Comparison of ENCODE assay signal across 8 cellular contexts in the genomic region with DNA sequence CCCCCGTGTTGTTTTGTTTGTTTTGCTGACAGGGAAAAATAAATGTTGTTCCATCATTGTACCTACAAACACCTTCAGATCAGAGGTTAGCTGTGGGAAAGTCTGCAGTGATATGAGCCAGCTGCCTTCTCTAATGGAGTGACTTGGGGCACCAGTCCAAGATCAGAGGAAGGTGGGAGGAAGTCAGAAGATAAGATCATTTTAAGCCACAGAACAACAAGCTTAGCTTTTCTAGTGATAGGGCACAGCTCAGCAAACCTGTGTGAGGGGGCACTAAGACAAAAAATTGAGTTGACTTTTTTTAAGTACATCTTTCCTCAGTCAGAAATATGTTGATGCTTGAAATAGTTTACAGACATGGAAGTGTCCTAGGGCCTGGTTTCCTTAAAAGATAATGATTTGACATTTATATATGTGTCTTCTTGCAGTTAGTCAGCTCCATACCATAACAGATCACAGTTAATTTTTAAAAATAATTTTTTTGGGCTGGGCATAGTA.
A peak's percentile ranks its signal among the peaks of the same experiment; 100 is the strongest.
DNase-seq lines count a peak whose midpoint lies in the region; ATAC-seq and TF ChIP-seq lines count a peak whose summit lies in the region.

No MANE protein-coding gene starts in this region.

- H3K27ac Mint-ChIP-seq in activated CD8-positive, alpha-beta T cell treated with anti-CD3 and anti-CD28 coated beads for 36 hours: peak overlapping the region; percentile 92

- peak overlapping the region; percentile 6 for H3K4me2 ChIP-seq in fibroblast of lung (ENCODE audit: extremely low read depth, insufficient read depth, low read length)

- no peak overlapping the region for H3K4me3 ChIP-seq in fibroblast of lung (replicated peaks in 1 of 4; ENCODE audit: control extremely low read depth in 1 of 4, insufficient read depth in 1 of 4, low read depth in 3 of 4, low read length in 4 of 4)

- TF ChIP-seq CTCF in GM10248 (IDR thresholded peaks at IDR 0.05; ENCODE audit: control extremely low read depth, extremely low read depth, low read depth, missing control alignments) (no peak), fibroblast of lung (conservative IDR thresholded peaks at IDR 0.05 in 1 of 2, IDR thresholded peaks at IDR 0.05 in 1 of 2; ENCODE audit: low read depth in 1 of 2, low read length in 2 of 2) (no peak), GM13976 (IDR thresholded peaks at IDR 0.05; ENCODE audit: borderline replicate concordance, control extremely low read depth, extremely low read depth, insufficient read depth, missing control alignments) (no peak)
- no peak for TF ChIP-seq CTCF in activated CD8-positive, alpha-beta T cell treated with anti-CD3 and anti-CD28 coated beads for 36 hours (IDR thresholded peaks at IDR 0.05)

- DNase-seq in GM10248 (ENCODE audit: extremely low spot score) (peak; percentile 18), fibroblast of lung (ENCODE audit: low read depth in 2 of 2) (peak; percentile 20 to 66), HK-2 (ENCODE audit: unreplicated experiment) (no peak), GM13976 (ENCODE audit: low spot score) (no peak)
- peak; percentile 64 for DNase-seq in activated CD8-positive, alpha-beta T cell treated with anti-CD3 and anti-CD28 coated beads for 36 hours
- DNase-seq in stimulated activated CD4-positive, alpha-beta T cell treated with anti-CD3 and anti-CD28 coated beads, Interleukin-15, amount 100 ng/mL, for 48 hours (ENCODE audit: low read depth in 2 of 2): peak; percentile 12 to 14

- no peaks in the 10 kb centered on the region for H3K27me3 ChIP-seq in fibroblast of lung (ENCODE audit: control insufficient read depth, insufficient read depth, low read length)

- peaks cover 7% of the 10 kb centered on the region for H3K9me3 Mint-ChIP-seq in activated CD8-positive, alpha-beta T cell treated with anti-CD3 and anti-CD28 coated beads for 36 hours

- peaks cover 72% of the 10 kb centered on the region for H3K4me1 Mint-ChIP-seq in activated CD8-positive, alpha-beta T cell treated with anti-CD3 and anti-CD28 coated beads for 36 hours (ENCODE audit: low read depth)

- H3K4me1 ChIP-seq in fibroblast of lung (ENCODE audit: control insufficient read depth, extremely low read depth, insufficient read depth, low read length): peaks cover 8% of the 10 kb centered on the region

- no peak overlapping the region for H3K9ac ChIP-seq in fibroblast of lung (ENCODE audit: insufficient read depth, low read length)

- intact Hi-C loops in activated CD8-positive, alpha-beta T cell treated with anti-CD3 and anti-CD28 coated beads for 36 hours (cut with micrococcal nuclease): loop anchor here (5.0 kb wide), 1 partner anchor 241 kb away; a partner anchor contains a TSS

- H4K20me1 ChIP-seq in fibroblast of lung (ENCODE audit: control insufficient read depth, extremely low read depth, insufficient read depth, low read length): no peaks in the 10 kb centered on the region

- no peaks in the 10 kb centered on the region for H3K79me2 ChIP-seq in fibroblast of lung (ENCODE audit: control insufficient read depth, insufficient read depth, low read length)

- H3K36me3 ChIP-seq in fibroblast of lung (ENCODE audit: control insufficient read depth, insufficient read depth, low read length): no peaks in the 10 kb centered on the region

- CTCF ChIA-PET in GM10248 (lab: Yijun Ruan, JAX): interaction anchor here (0.8 to 1.8 kb wide), 5 partner anchors 13 to 512 kb away, joined by 3 to 4 read pairs (median 4); no protein-coding TSS in a partner anchor
- CTCF ChIA-PET in activated CD8-positive, alpha-beta T cell treated with anti-CD3 and anti-CD28 coated beads for 36 hours (lab: Charles Lee): no interaction called here

- H3K36me3 Mint-ChIP-seq in activated CD8-positive, alpha-beta T cell treated with anti-CD3 and anti-CD28 coated beads for 36 hours (ENCODE audit: low read depth): peaks cover 20% of the 10 kb centered on the region

- no peak overlapping the region for H3K27ac ChIP-seq in fibroblast of lung (ENCODE audit: insufficient read depth, low read length)

- no peaks in the 10 kb centered on the region for H3K9me3 ChIP-seq in fibroblast of lung (ENCODE audit: control insufficient read depth, insufficient read depth, low read depth, low read length)

- POLR2A ChIA-PET in GM10248 (lab: Yijun Ruan, JAX): no interaction called here
- POLR2A ChIA-PET in activated CD8-positive, alpha-beta T cell treated with anti-CD3 and anti-CD28 coated beads for 36 hours (lab: Charles Lee): no interaction called here

- ATAC-seq in HG03442 (IDR thresholded peaks at IDR 0.05; ENCODE audit: unreplicated experiment) (peak; percentile 26), HG02763 (IDR thresholded peaks at IDR 0.05; ENCODE audit: unreplicated experiment) (no peak)
- peak; percentile 55 for ATAC-seq in activated CD8-positive, alpha-beta T cell treated with anti-CD3 and anti-CD28 coated beads for 36 hours

- H3K4me3 Mint-ChIP-seq in activated CD8-positive, alpha-beta T cell treated with anti-CD3 and anti-CD28 coated beads for 36 hours: peak overlapping the region; percentile 77

- no peaks in the 10 kb centered on the region for H3K27me3 Mint-ChIP-seq in activated CD8-positive, alpha-beta T cell treated with anti-CD3 and anti-CD28 coated beads for 36 hours

- in situ Hi-C loops in GM13976 (cut with MboI; ENCODE audit: low sequenced_read_pairs, unreplicated experiment): no loop called here

- H2AFZ ChIP-seq in fibroblast of lung (ENCODE audit: low read length): no peak overlapping the region

Comparison
In these comparisons a context has a peak if more than half of its experiments do, and no peak if none do; other contexts are left out.
1. DNase-seq: peak in GM10248 (single experiment), activated CD8-positive, alpha-beta T cell treated with anti-CD3 and anti-CD28 coated beads for 36 hours (single experiment), fibroblast of lung (2 of 2) and stimulated activated CD4-positive, alpha-beta T cell treated with anti-CD3 and anti-CD28 coated beads, Interleukin-15, amount 100 ng/mL, for 48 hours (2 of 2); none in HK-2 (single experiment) and GM13976 (single experiment).